33 cellular contexts compared by ENCODE assay signal in genomic region chr18:55346387-55346786, GRCh38.
"Had no signal": no experiment of that assay in that cellular context is flagged by ENCODE, and none has a peak within 500 bp of the region (broad histone marks: within the 10 kb centered on the region; RNA-seq: fewer than 3 reads in every experiment).

No MANE protein-coding gene starts in this region.

- FAIRE-seq: islet of Langerhans had no signal

- H3K4me1 ChIP-seq: ascending aorta, prostate gland, suprapubic skin had no signal

- H3K9me3 ChIP-seq: ascending aorta, esophagus squamous epithelium, ovary, prostate gland, sigmoid colon, suprapubic skin, tibial nerve had no signal

- H3K36me3 ChIP-seq: ascending aorta, brain microvascular endothelial cell, esophagus squamous epithelium, ovary, prostate gland, sigmoid colon, suprapubic skin, tibial nerve, WERI-Rb-1 had no signal

- H3K27me3 ChIP-seq: ascending aorta, brain microvascular endothelial cell, esophagus squamous epithelium, ovary, sigmoid colon, suprapubic skin, tibial nerve had no signal

- H3K27ac ChIP-seq: ascending aorta, brain microvascular endothelial cell, epithelial cell of prostate, esophagus squamous epithelium, ovary, prostate gland, suprapubic skin, tibial nerve, WERI-Rb-1 had no signal

- DNase-seq: activated CD4-positive, alpha-beta memory T cell treated with anti-CD3 and anti-CD28 coated beads for 36 hours; activated CD4-positive, alpha-beta T cell treated with anti-CD3 and anti-CD28 coated beads, Interleukin-2, amount 10 ng/mL, durations not matched to agents 24 days and 14 days; activated CD4-positive, CD25-positive, alpha-beta regulatory T cell treated with anti-CD3 and anti-CD28 coated beads, Interleukin-2, amount 50 U/mL, for 72 hours; activated CD8-positive, alpha-beta memory T cell treated with anti-CD3 and anti-CD28 coated beads, Interleukin-2, amount 50 U/mL, for 48 hours; activated gamma-delta T cell; activated naive CD4-positive, alpha-beta T cell treated with anti-CD3 and anti-CD28 coated beads, Interleukin-2, amount 10 ng/mL, durations not matched to agents 7 days and 5 days; activated naive CD8-positive, alpha-beta T cell treated with anti-CD3 and anti-CD28 coated beads, Interleukin-2, amount 10 ng/mL, durations not matched to agents 7 days and 5 days; activated T-cell treated with anti-CD3 and anti-CD28 coated beads, Interleukin-2, amount 50 U/mL, for 24 hours; brain microvascular endothelial cell; central memory CD4-positive, alpha-beta T cell; effector CD4-positive, alpha-beta T cell; esophagus squamous epithelium; foreskin melanocyte; mammary epithelial cell; naive B cell; ovary; retina; sigmoid colon; stimulated activated CD4-positive, alpha-beta T cell treated with anti-CD3 and anti-CD28 coated beads, Interleukin-1b, Interleukin-23, amount 100 ng/mL, for 48 hours; stimulated activated CD4-positive, alpha-beta T cell treated with anti-CD3 and anti-CD28 coated beads, Interleukin-4, amount 100 ng/mL, for 4 hours; stimulated activated CD8-positive, alpha-beta memory T cell treated with anti-CD3 and anti-CD28 coated beads, Interleukin-4, amount 100 ng/mL, for 48 hours; stimulated activated naive CD8-positive, alpha-beta T cell treated with anti-CD3 and anti-CD28 coated beads, Interleukin-15, amount 100 ng/mL, for 72 hours; T-helper 17 cell; T1000; WERI-Rb-1 had no signal

- H3K4me3 ChIP-seq: ascending aorta, esophagus squamous epithelium, ovary, prostate gland, sigmoid colon, smooth muscle cell, suprapubic skin, tibial nerve had no signal

- ATAC-seq: stimulated activated memory B cell treated with anti-CD40 and anti-IgM and Interleukin-4, amounts not matched to agents 10 μg/mL and 1 μg/mL and 100 μg/mL, for 72 hours; stimulated activated naive CD8-positive, alpha-beta T cell treated with anti-CD3 and anti-CD28 coated beads, Interleukin-15, amount 100 ng/mL, for 72 hours; T-helper 17 cell had no signal

- H3K4me2 ChIP-seq: smooth muscle cell had no signal
